9 cellular contexts compared by ENCODE assay signal in genomic region chr18:63951302-63951705, GRCh38. TPM values are rescaled to one million over a fixed set of nuclear protein-coding genes. Genes with fewer than 3 reads are reported as not detected.
DNase-seq lines count a peak whose midpoint lies in the region; ATAC-seq and TF ChIP-seq lines count a peak whose summit lies in the region.
"Had no signal": no experiment of that assay in that cellular context is flagged by ENCODE, and none has a peak within 500 bp of the region (broad histone marks: within the 10 kb centered on the region; RNA-seq: fewer than 3 reads in every experiment).

No MANE protein-coding gene starts in this region.

- POLR2A ChIA-PET in A673 (lab: Charles Lee; ENCODE audit: low non-redundant PET): no interaction called here

- ATAC-seq in GM18505 (IDR thresholded peaks at IDR 0.05; ENCODE audit: unreplicated experiment) (peak; percentile 51), HG02884 (IDR thresholded peaks at IDR 0.05; ENCODE audit: unreplicated experiment) (peak; percentile 71), GM19035 (IDR thresholded peaks at IDR 0.05; ENCODE audit: unreplicated experiment) (no peak)
- ATAC-seq in effector memory CD8-positive, alpha-beta T cell (replicated peaks): no peak

- no peaks in the 10 kb centered on the region for H3K9me3 Mint-ChIP-seq in effector memory CD8-positive, alpha-beta T cell

- H3K36me3 ChIP-seq in A673 (ENCODE audit: insufficient read depth, low read length, poor library complexity, severe bottlenecking) (peaks cover 17% of the 10 kb centered on the region), SK-N-MC (ENCODE audit: insufficient read depth, low read length) (peaks cover 35% of the 10 kb centered on the region)

- peak; percentile 46 for TF ChIP-seq CTCF in A673 (conservative IDR thresholded peaks at IDR 0.05; ENCODE audit: low read depth, low read length)

- H3K4me3 Mint-ChIP-seq in effector memory CD8-positive, alpha-beta T cell: no peak overlapping the region

- DNase-seq in A673 (ENCODE audit: low spot score) (peak; percentile 66), SK-N-MC (ENCODE audit: low read depth, low spot score) (no peak), KBM-7 (no peak)
- DNase-seq in activated effector memory CD4-positive, alpha-beta T cell treated with anti-CD3 and anti-CD28 coated beads, Interleukin-2, amount 50 U/mL, for 16 hours: no peak
- no peak for DNase-seq in effector memory CD8-positive, alpha-beta T cell

- TF ChIP-seq POLR2A in GM18505 (IDR thresholded peaks at IDR 0.05; ENCODE audit: borderline replicate concordance, extremely low read depth, insufficient read depth, insufficient read length): no peak

- H3K9ac ChIP-seq in SK-N-MC (ENCODE audit: insufficient read length): peak overlapping the region; percentile 83

- CTCF ChIA-PET in A673 (lab: Charles Lee): interaction anchor here (0.8 to 1.0 kb wide), 2 partner anchors 12 to 13 kb away, joined by 3 to 5 read pairs; no protein-coding TSS in a partner anchor

- intact Hi-C loops in A673 (cut with micrococcal nuclease; ENCODE audit: unreplicated experiment): no loop called here

- peaks cover 2% of the 10 kb centered on the region for H3K36me3 Mint-ChIP-seq in effector memory CD8-positive, alpha-beta T cell (ENCODE audit: insufficient read depth)

- peaks cover 10% of the 10 kb centered on the region for H3K4me1 ChIP-seq in A673 (ENCODE audit: insufficient read depth, low read length, poor library complexity, severe bottlenecking)

- in situ Hi-C loops in KBM-7 (cut with MboI; ENCODE audit: low pct_unique_long_range_greater_than_20kb, low sequenced_read_pairs): no loop called here

- peak overlapping the region; percentile 67 for H3K4me3 ChIP-seq in A673 (ENCODE audit: low read depth, low read length, poor library complexity, severe bottlenecking)
- peak overlapping the region; percentile 94 for H3K4me3 ChIP-seq in SK-N-MC

- H3K27me3 Mint-ChIP-seq in effector memory CD8-positive, alpha-beta T cell: peaks cover 17 to 21% of the 10 kb centered on the region in 2 donors

- H3K27ac Mint-ChIP-seq in effector memory CD8-positive, alpha-beta T cell: no peak overlapping the region

- no TSS peak for BruUV-seq in A673 (replicated peaks; lab: Mats Ljungman, UMichigan)

- H3K27me3 ChIP-seq in A673 (replicated peaks; ENCODE audit: insufficient read depth, low read depth, low read length, poor library complexity): no peaks in the 10 kb centered on the region

- H3K27ac ChIP-seq in A673 (ENCODE audit: low read depth, low read length, poor library complexity, severe bottlenecking): no peak overlapping the region
- peak overlapping the region; percentile 78; the same call in 1 of the 2 replicates for H3K27ac ChIP-seq in SK-N-MC

- H3K9me3 ChIP-seq in A673 (ENCODE audit: low read depth, low read length, poor library complexity, severe bottlenecking) (no peaks in the 10 kb centered on the region), SK-N-MC (ENCODE audit: low read depth, low read length) (no peaks in the 10 kb centered on the region; the same call in 1 of the 2 replicates)

- H3K4me1 Mint-ChIP-seq in effector memory CD8-positive, alpha-beta T cell (ENCODE audit: low read depth in 2 of 2): peaks cover 13 to 18% of the 10 kb centered on the region in 2 donors

RNA-seq across cellular contexts. Expression of gene HMSD, which starts 2.2 kb away (rescaled TPM):
- 31.6 and 58.1 TPM in 2 replicates for total RNA-seq in A673 (2021)
- total RNA-seq: lung microvascular endothelial cell had no signal

RNA-seq across cellular contexts. Expression of gene SERPINB8, which starts 18.6 kb away (rescaled TPM):
- 11.3 and 26.4 TPM in 2 replicates for total RNA-seq in A673 (2021)

RNA-seq across cellular contexts. Expression of gene SERPINB10, which starts 43.5 kb away (rescaled TPM):
- total RNA-seq in A673 (2021): not detected in 2 replicates
- total RNA-seq: lung microvascular endothelial cell had no signal

Comparison
In these comparisons a context has a peak if more than half of its experiments do, and no peak if none do; other contexts are left out.
1. ATAC-seq: peak in GM18505 (single experiment) and HG02884 (single experiment); none in effector memory CD8-positive, alpha-beta T cell (single experiment) and GM19035 (single experiment).